Comparison of ENCODE assay signal across 10 cellular contexts in the genomic region with DNA sequence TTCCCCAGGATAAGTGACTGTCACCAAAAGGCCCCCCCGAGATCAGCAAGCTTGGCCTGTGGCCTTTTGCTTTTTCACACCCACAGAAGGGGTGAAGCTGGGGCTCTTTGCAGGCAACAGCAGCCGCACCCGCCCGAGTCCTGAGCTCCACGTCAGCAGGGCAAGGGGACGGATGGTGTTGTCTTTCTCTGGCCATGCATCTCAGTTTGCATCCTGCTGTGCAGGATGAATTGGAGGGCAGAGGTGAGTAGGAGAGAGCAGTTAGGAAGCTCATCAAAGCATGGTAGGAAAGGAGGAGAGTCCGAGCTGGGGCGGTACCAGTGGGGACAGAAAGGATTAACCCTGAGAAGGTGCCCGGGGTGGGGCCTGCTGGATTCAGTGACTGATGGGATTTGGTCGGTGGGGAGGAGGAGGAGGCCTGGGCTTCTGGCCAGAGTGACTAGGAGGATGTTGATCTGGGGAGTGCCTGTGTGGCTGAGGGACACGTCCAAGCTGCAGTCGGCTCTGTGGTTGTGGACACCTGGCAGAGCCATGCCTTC. TPM values are rescaled to one million over a fixed set of nuclear protein-coding genes. Genes with fewer than 3 reads are reported as not detected.
DNase-seq lines count a peak whose midpoint lies in the region; ATAC-seq, FAIRE-seq and TF ChIP-seq lines count a peak whose summit lies in the region.
"Had no signal": no experiment of that assay in that cellular context is flagged by ENCODE, and none has a peak within 500 bp of the region (broad histone marks: within the 10 kb centered on the region; RNA-seq: fewer than 3 reads in every experiment).

No MANE protein-coding gene starts in this region.

- H3K9ac ChIP-seq in HepG2 (ENCODE audit: insufficient read depth, low read depth, low read length), result no peak overlapping the region

- H3K27ac Mint-ChIP-seq in activated CD4-positive, alpha-beta T cell treated with anti-CD3 and anti-CD28 coated beads for 36 hours, result peak overlapping the region; percentile 66

- WGBS in small intestine, 3 donors, result 23 to 33% (median 32%) methylated on average over 12 of the region's 12 CpGs
- WGBS in HepG2 (ENCODE audit: low lambda C conversion rate), result 11% methylated on average over 9 of the region's 12 CpGs

- H3K27ac ChIP-seq in small intestine (ENCODE audit: low read depth in 1 of 2, low read length in 1 of 2), result no peak overlapping the region
- H3K27ac ChIP-seq in HepG2 (ENCODE audit: extremely low read length, insufficient read depth, low read length), result no peak overlapping the region

- no peak for TF ChIP-seq POLR2A in HepG2 (IDR thresholded peaks at IDR 0.05; ENCODE audit: insufficient read depth in 1 of 2, low read depth in 2 of 2, low read length in 2 of 2)

- H3K4me1 ChIP-seq in small intestine (ENCODE audit: control insufficient read depth in 2 of 2, insufficient read depth in 1 of 2, low read depth in 1 of 2, low read length in 1 of 2) (peaks cover 0 to 6% of the 10 kb centered on the region in 2 donors), HepG2 (ENCODE audit: insufficient read depth, low read length) (no peaks in the 10 kb centered on the region)

- H3K27me3 Mint-ChIP-seq in activated CD4-positive, alpha-beta T cell treated with anti-CD3 and anti-CD28 coated beads for 36 hours, result peaks cover 4% of the 10 kb centered on the region

- no peak for ATAC-seq in activated CD4-positive, alpha-beta T cell treated with anti-CD3 and anti-CD28 coated beads for 36 hours
- ATAC-seq in esophagus mucosa, result peak; percentile 66
- ATAC-seq in HepG2, result no peak

- in situ Hi-C loops in HepG2 (cut with HindIII; ENCODE audit: extremely low pct_ligation_motif_present, low pct_unique_long_range_greater_than_20kb), result no loop called here

- no peaks in the 10 kb centered on the region for H3K9me3 Mint-ChIP-seq in activated CD4-positive, alpha-beta T cell treated with anti-CD3 and anti-CD28 coated beads for 36 hours (ENCODE audit: low read depth)

- no peak for TF ChIP-seq RAD21 in HepG2 (CRISPR knock-in tag; IDR thresholded peaks at IDR 0.05)

- H3K27me3 ChIP-seq in small intestine (ENCODE audit: control insufficient read depth in 2 of 2, insufficient read depth in 2 of 2, low read length in 2 of 2) (peaks cover 0 to 2% of the 10 kb centered on the region in 2 donors), HepG2 (ENCODE audit: control insufficient read depth in 1 of 2, insufficient read depth in 2 of 2, low read length in 2 of 2) (peaks cover 2 to 45% of the 10 kb centered on the region in 2 experiments; a peak in 3 of 5 replicates)

- BruUV-seq in HepG2 (replicated peaks; lab: Mats Ljungman, UMichigan), result no TSS peak

- intact Hi-C loops in activated CD4-positive, alpha-beta T cell treated with anti-CD3 and anti-CD28 coated beads for 36 hours (cut with DNase I, micrococcal nuclease), result no loop called here
- intact Hi-C loops in HepG2 (cut with micrococcal nuclease; ENCODE audit: unreplicated experiment), result no loop called here

- H3K9me3 ChIP-seq in small intestine (ENCODE audit: control insufficient read depth, low read depth), result no peaks in the 10 kb centered on the region
- H3K9me3 ChIP-seq in HepG2 (ENCODE audit: low read length), result no peaks in the 10 kb centered on the region

- no peaks in the 10 kb centered on the region for H3K36me3 Mint-ChIP-seq in activated CD4-positive, alpha-beta T cell treated with anti-CD3 and anti-CD28 coated beads for 36 hours (ENCODE audit: low read depth)

- H4K20me1 ChIP-seq in HepG2 (ENCODE audit: insufficient read depth, low read length), result no peaks in the 10 kb centered on the region

- H3K4me3 ChIP-seq in small intestine (ENCODE audit: low read depth in 1 of 2, low read length in 2 of 2), result no peak overlapping the region
- H3K4me3 ChIP-seq in HepG2 (replicated peaks in 1 of 3; ENCODE audit: insufficient read depth in 1 of 3, low read depth in 2 of 3, low read length in 3 of 3), result no peak overlapping the region

- H3K79me2 ChIP-seq in HepG2 (ENCODE audit: insufficient read depth, low read length), result no peaks in the 10 kb centered on the region

- FAIRE-seq in small intestine (lab: Jason Lieb, UNC), result no peak
- no peak for FAIRE-seq in HepG2 (lab: Jason Lieb, UNC)

- TF ChIP-seq EP300 in HepG2 (IDR thresholded peaks at IDR 0.05; ENCODE audit: low read depth in 2 of 2, low read length in 2 of 2), result no peak
- no peak for TF ChIP-seq EP300 in HepG2 (CRISPR knock-in tag; IDR thresholded peaks at IDR 0.05; ENCODE audit: borderline replicate concordance)

- H3K4me3 Mint-ChIP-seq in activated CD4-positive, alpha-beta T cell treated with anti-CD3 and anti-CD28 coated beads for 36 hours, result peak overlapping the region; percentile 63

- no peak for TF ChIP-seq CTCF in HepG2 (CRISPR knock-in tag; IDR thresholded peaks at IDR 0.05)

- no peak overlapping the region for H3K4me2 ChIP-seq in HepG2 (ENCODE audit: low read depth, low read length)

- POLR2A ChIA-PET in activated CD4-positive, alpha-beta T cell treated with anti-CD3 and anti-CD28 coated beads for 36 hours (lab: Charles Lee), result interaction anchor here (0.5 to 1.6 kb wide), 4 partner anchors 15 to 475 kb away, joined by 3 to 9 read pairs (median 4); partner anchors contain the start of gene FAM83F
- POLR2A ChIA-PET in HepG2 (lab: Yijun Ruan, JAX), result no interaction called here

- no peaks in the 10 kb centered on the region for H3K36me3 ChIP-seq in small intestine (ENCODE audit: control insufficient read depth in 2 of 2, insufficient read depth in 2 of 2, low read length in 2 of 2)
- H3K36me3 ChIP-seq in HepG2 (replicated peaks in 1 of 2; ENCODE audit: control insufficient read depth in 1 of 2, insufficient read depth in 2 of 2, low read length in 2 of 2), result no peaks in the 10 kb centered on the region

- no peak overlapping the region for H2AFZ ChIP-seq in HepG2 (ENCODE audit: low read length)

- H3K4me1 Mint-ChIP-seq in activated CD4-positive, alpha-beta T cell treated with anti-CD3 and anti-CD28 coated beads for 36 hours, result peaks cover 19% of the 10 kb centered on the region

- CTCF ChIA-PET in activated CD4-positive, alpha-beta T cell treated with anti-CD3 and anti-CD28 coated beads for 36 hours (lab: Charles Lee), result interaction anchor here (0.7 to 2.0 kb wide), 11 partner anchors 8 to 847 kb away, joined by 3 to 11 read pairs (median 4); no protein-coding TSS in a partner anchor
- CTCF ChIA-PET in HepG2 (lab: Yijun Ruan, JAX; ENCODE audit: low intra/inter-chr PET ratio, low total read pairs), result no interaction called here

- no peak for DNase-seq in activated CD4-positive, alpha-beta T cell treated with anti-CD3 and anti-CD28 coated beads for 36 hours
- no peak for DNase-seq in activated CD4-positive, alpha-beta T cell treated with anti-CD3 and anti-CD28 coated beads for 1 hour
- peak; percentile 72 for DNase-seq in RPMI7951 (ENCODE audit: low read depth)
- DNase-seq in small intestine, result peak; percentile 39
- no peak for DNase-seq in CD1c-positive myeloid dendritic cell (ENCODE audit: extremely low spot score)
- DNase-seq in HepG2 (ENCODE audit: low spot score), result no peak
- no peak for DNase-seq in T1000 (lab: John Stamatoyannopoulos, UW)
- DNase-seq: ACHN, activated gamma-delta T cell treated with Interleukin-2 at 50 U/mL for 16 hours had no signal

RNA-seq across cellular contexts. Expression of gene FAM83F, which starts 14.5 kb away (rescaled TPM):
- total RNA-seq in activated CD4-positive, alpha-beta T cell treated with anti-CD3 and anti-CD28 coated beads for 36 hours, result under 1 TPM; 0.49 to 0.91 TPM
- total RNA-seq in RPMI7951 (2014; rRNA removed; shearing (Covaris generic)), result 0.10 TPM in 1 of 2 replicates, not detected in the other
- total RNA-seq in esophagus mucosa, result 50.7 TPM
- 10 to 100 TPM in 2 of 3 donors, 1 to 10 TPM in 1; 8.5 to 17.4 (median 10.5) TPM for polyA plus RNA-seq in small intestine
- total RNA-seq in HepG2 (2016; rRNA removed; fragmentation: Illumina TruSeq; extraction: Trizol), result not detected in 2 replicates
- not detected in 2 replicates for total RNA-seq in HepG2 (2016; cell fraction: cytosol; rRNA removed; fragmentation: Illumina TruSeq; extraction: Trizol; ENCODE audit: low read depth)
- total RNA-seq in HepG2 (2016; cell fraction: insoluble cytoplasmic fraction; rRNA removed; fragmentation: Illumina TruSeq; extraction: Trizol), result not detected in 2 replicates
- not detected in 2 replicates for total RNA-seq in HepG2 (2016; cell fraction: membrane; rRNA removed; fragmentation: Illumina TruSeq; extraction: Trizol)
- not detected in 2 replicates for total RNA-seq in HepG2 (2016; cell fraction: nucleus; rRNA removed; fragmentation: Illumina TruSeq; extraction: Trizol)
- not detected in 2 replicates for polyA plus RNA-seq in HepG2 (2011; rRNA removed)
- under 0.01 and 0.03 TPM in 2 replicates for polyA plus RNA-seq in HepG2 (2011; cell fraction: cytosol; rRNA removed)
- polyA plus RNA-seq in HepG2 (2011; cell fraction: nucleus; rRNA removed), result not detected in 2 replicates
- polyA plus RNA-seq in HepG2 (2012), result not detected in 2 replicates
- polyA plus RNA-seq in HepG2 (2016; cell fraction: cytosol; fragmentation: Illumina TruSeq; extraction: Trizol; ENCODE audit: low read depth), result not detected in 2 replicates
- not detected in 2 replicates for polyA plus RNA-seq in HepG2 (2016; cell fraction: insoluble cytoplasmic fraction; fragmentation: Illumina TruSeq; extraction: Trizol; ENCODE audit: low read depth)
- polyA plus RNA-seq in HepG2 (2016; cell fraction: membrane; fragmentation: Illumina TruSeq; extraction: Trizol; ENCODE audit: low read depth), result not detected in 2 replicates
- polyA plus RNA-seq in HepG2 (2016; cell fraction: nucleus; fragmentation: Illumina TruSeq; extraction: Trizol; ENCODE audit: insufficient read depth, low read depth), result not detected in 2 replicates
- 7.3 TPM in 1 of 2 replicates, not detected in the other for polyA minus RNA-seq in HepG2 (2011; rRNA and poly(A)+ RNA removed; ENCODE audit: low replicate concordance)
- polyA minus RNA-seq in HepG2 (2011; cell fraction: cytosol; rRNA and poly(A)+ RNA removed), result not detected in 2 replicates
- not detected in 2 replicates for polyA minus RNA-seq in HepG2 (2011; cell fraction: nucleus; rRNA and poly(A)+ RNA removed)

RNA-seq across cellular contexts. Expression of gene TMA7B, which starts 49.1 kb away (rescaled TPM):
- total RNA-seq in activated CD4-positive, alpha-beta T cell treated with anti-CD3 and anti-CD28 coated beads for 36 hours, result 1 to 10 TPM in 1 of 2 experiments, under 1 TPM in 1; 0.96 to 1.1 TPM
- 0.20 and 0.24 TPM in 2 replicates for total RNA-seq in RPMI7951 (2014; rRNA removed; shearing (Covaris generic))
- total RNA-seq in esophagus mucosa, result 0.24 TPM
- polyA plus RNA-seq in small intestine, result under 1 TPM in 2 of 3 donors, not detected in 1; 0.04 to 0.54 TPM
- not detected in 2 replicates for total RNA-seq in HepG2 (2016; rRNA removed; fragmentation: Illumina TruSeq; extraction: Trizol)
- total RNA-seq in HepG2 (2016; cell fraction: cytosol; rRNA removed; fragmentation: Illumina TruSeq; extraction: Trizol; ENCODE audit: low read depth), result not detected in 2 replicates
- total RNA-seq in HepG2 (2016; cell fraction: insoluble cytoplasmic fraction; rRNA removed; fragmentation: Illumina TruSeq; extraction: Trizol), result not detected in 2 replicates
- not detected in 2 replicates for total RNA-seq in HepG2 (2016; cell fraction: membrane; rRNA removed; fragmentation: Illumina TruSeq; extraction: Trizol)
- not detected in 2 replicates for total RNA-seq in HepG2 (2016; cell fraction: nucleus; rRNA removed; fragmentation: Illumina TruSeq; extraction: Trizol)
- polyA plus RNA-seq in HepG2 (2011; rRNA removed), result not detected in 2 replicates
- polyA plus RNA-seq in HepG2 (2011; cell fraction: cytosol; rRNA removed), result not detected in 2 replicates
- not detected in 2 replicates for polyA plus RNA-seq in HepG2 (2011; cell fraction: nucleus; rRNA removed)
- polyA plus RNA-seq in HepG2 (2012), result not detected in 2 replicates
- polyA plus RNA-seq in HepG2 (2016; cell fraction: cytosol; fragmentation: Illumina TruSeq; extraction: Trizol; ENCODE audit: low read depth), result not detected in 2 replicates
- polyA plus RNA-seq in HepG2 (2016; cell fraction: insoluble cytoplasmic fraction; fragmentation: Illumina TruSeq; extraction: Trizol; ENCODE audit: low read depth), result not detected in 2 replicates
- not detected in 2 replicates for polyA plus RNA-seq in HepG2 (2016; cell fraction: membrane; fragmentation: Illumina TruSeq; extraction: Trizol; ENCODE audit: low read depth)
- polyA plus RNA-seq in HepG2 (2016; cell fraction: nucleus; fragmentation: Illumina TruSeq; extraction: Trizol; ENCODE audit: insufficient read depth, low read depth), result not detected in 2 replicates
- polyA minus RNA-seq in HepG2 (2011; rRNA and poly(A)+ RNA removed; ENCODE audit: low replicate concordance), result not detected in 2 replicates
- not detected in 2 replicates for polyA minus RNA-seq in HepG2 (2011; cell fraction: cytosol; rRNA and poly(A)+ RNA removed)
- polyA minus RNA-seq in HepG2 (2011; cell fraction: nucleus; rRNA and poly(A)+ RNA removed), result not detected in 2 replicates

Comparison
In these comparisons a context has a peak if more than half of its experiments do, and no peak if none do; other contexts are left out.
1. DNase-seq: peak in RPMI7951 (single experiment) and small intestine (single experiment); none in activated CD4-positive, alpha-beta T cell treated with anti-CD3 and anti-CD28 coated beads for 36 hours (single experiment), activated CD4-positive, alpha-beta T cell treated with anti-CD3 and anti-CD28 coated beads for 1 hour (single experiment), CD1c-positive myeloid dendritic cell (single experiment), HepG2 (single experiment) and T1000 (single experiment).
2. RNA of gene FAM83F, which starts 14.5 kb away (total RNA-seq): 50.7 TPM in esophagus mucosa (single experiment); 0.49 to 0.91 TPM in activated CD4-positive, alpha-beta T cell treated with anti-CD3 and anti-CD28 coated beads for 36 hours, 0.10 TPM in RPMI7951 and not detected in HepG2; every median in the first group is over 10 times any median in the second.